ENCODE assay signal across 8 cellular contexts in the genomic region with DNA sequence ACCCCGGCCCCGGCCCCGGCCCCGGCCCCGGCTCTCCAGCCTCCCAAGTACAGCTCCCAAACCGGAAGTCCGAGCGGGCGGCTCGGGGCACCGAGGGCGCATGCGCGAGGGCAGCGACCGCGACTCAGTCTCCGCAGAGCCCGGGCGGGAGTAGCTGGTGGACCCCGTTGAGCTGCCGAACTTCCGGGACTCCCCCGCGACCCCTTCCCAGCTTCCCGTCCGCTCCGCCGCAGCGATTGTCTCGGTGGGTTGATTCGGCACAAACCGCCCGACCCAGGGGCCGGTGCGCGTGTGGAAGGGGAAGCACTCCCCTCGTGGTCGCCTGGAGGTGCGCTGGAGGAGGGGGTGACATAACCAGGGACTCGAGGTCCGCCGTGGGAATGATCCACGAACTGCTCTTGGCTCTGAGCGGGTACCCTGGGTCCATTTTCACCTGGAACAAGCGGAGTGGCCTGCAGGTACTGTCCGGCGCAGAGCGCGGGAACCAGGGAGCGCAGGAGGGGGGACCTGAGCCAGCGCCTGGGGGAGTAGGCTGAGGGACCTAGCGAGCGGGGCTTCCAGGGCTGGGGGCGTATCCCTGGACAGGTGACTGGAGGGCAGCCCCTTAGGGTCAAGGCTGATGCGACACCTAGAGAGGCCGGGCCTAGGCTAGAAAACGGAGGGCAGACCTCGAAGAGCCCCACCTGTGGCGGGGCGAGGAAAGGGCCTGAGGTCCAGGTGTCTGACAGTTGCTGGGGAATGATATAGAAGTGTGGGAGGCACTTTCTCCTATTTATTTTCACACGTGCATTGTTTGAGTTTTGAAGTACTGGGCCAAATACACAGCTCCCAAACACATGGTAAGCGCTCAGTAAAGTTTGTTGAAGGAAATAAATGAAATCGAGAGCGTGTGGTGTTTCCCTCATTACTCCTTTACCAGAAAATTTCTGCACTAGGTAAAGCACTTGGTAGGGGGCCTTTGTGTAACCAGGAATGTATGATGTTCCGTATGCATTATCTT. TPM values are rescaled to one million over a fixed set of nuclear protein-coding genes. Genes with fewer than 3 reads are reported as not detected.
DNase-seq lines count a peak whose midpoint lies in the region; ATAC-seq, FAIRE-seq and TF ChIP-seq lines count a peak whose summit lies in the region.

A gene with protein sequence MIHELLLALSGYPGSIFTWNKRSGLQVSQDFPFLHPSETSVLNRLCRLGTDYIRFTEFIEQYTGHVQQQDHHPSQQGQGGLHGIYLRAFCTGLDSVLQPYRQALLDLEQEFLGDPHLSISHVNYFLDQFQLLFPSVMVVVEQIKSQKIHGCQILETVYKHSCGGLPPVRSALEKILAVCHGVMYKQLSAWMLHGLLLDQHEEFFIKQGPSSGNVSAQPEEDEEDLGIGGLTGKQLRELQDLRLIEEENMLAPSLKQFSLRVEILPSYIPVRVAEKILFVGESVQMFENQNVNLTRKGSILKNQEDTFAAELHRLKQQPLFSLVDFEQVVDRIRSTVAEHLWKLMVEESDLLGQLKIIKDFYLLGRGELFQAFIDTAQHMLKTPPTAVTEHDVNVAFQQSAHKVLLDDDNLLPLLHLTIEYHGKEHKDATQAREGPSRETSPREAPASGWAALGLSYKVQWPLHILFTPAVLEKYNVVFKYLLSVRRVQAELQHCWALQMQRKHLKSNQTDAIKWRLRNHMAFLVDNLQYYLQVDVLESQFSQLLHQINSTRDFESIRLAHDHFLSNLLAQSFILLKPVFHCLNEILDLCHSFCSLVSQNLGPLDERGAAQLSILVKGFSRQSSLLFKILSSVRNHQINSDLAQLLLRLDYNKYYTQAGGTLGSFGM (plus strand): TSS at position 127 of the 1,000 bp plus-strand sequence. CDS start 254 bp downstream, at position 381.
A gene (minus strand): TSS at position 69 of the 1,000 bp plus-strand sequence. CDS start 1,130 bp downstream, outside the sequence.

- CTCF ChIA-PET in HepG2 (lab: Yijun Ruan, JAX; ENCODE audit: low intra/inter-chr PET ratio, low total read pairs) = no interaction called here

- TF ChIP-seq EP300 in HepG2 (IDR thresholded peaks at IDR 0.05; ENCODE audit: low read depth in 2 of 2, low read length in 2 of 2) (no peak), HepG2 (CRISPR knock-in tag; IDR thresholded peaks at IDR 0.05; ENCODE audit: borderline replicate concordance) (no peak)

- TF ChIP-seq RAD21 in HepG2 (CRISPR knock-in tag; IDR thresholded peaks at IDR 0.05) = no peak

- peak; percentile 66 for TF ChIP-seq CTCF in HepG2 (CRISPR knock-in tag; IDR thresholded peaks at IDR 0.05)

- H3K27ac ChIP-seq in HepG2 (ENCODE audit: extremely low read length, insufficient read depth, low read length) = peak within 1 kb of the TSS; percentile 94

- peaks cover 42% of the 10 kb centered on the region for H3K79me2 ChIP-seq in HepG2 (ENCODE audit: insufficient read depth, low read length)

- peak within 1 kb of the TSS; percentile 86 to 98 (median 91) for H3K4me3 ChIP-seq in HepG2 (replicated peaks in 1 of 3; ENCODE audit: insufficient read depth in 1 of 3, low read depth in 2 of 3, low read length in 3 of 3)

- peaks cover 52% of the 10 kb centered on the region for H3K4me1 Mint-ChIP-seq in activated CD4-positive, alpha-beta T cell treated with anti-CD3 and anti-CD28 coated beads, Interleukin-2, amount 10 ng/mL, durations not matched to agents 24 days and 14 days
- peaks cover 52% of the 10 kb centered on the region for H3K4me1 Mint-ChIP-seq in dendritic cell treated with granulocyte-macrophage colony-stimulating factor and Interleukin-4, amounts not matched to agents 40 ng/mL and 50 ng/mL, for 4 days (ENCODE audit: low read depth)

- peak within 1 kb of the TSS; percentile 90 for H3K9ac ChIP-seq in HepG2 (ENCODE audit: insufficient read depth, low read depth, low read length)

- peaks cover 21% of the 10 kb centered on the region for H3K9me3 Mint-ChIP-seq in activated CD4-positive, alpha-beta T cell treated with anti-CD3 and anti-CD28 coated beads, Interleukin-2, amount 10 ng/mL, durations not matched to agents 24 days and 14 days
- H3K9me3 Mint-ChIP-seq in dendritic cell treated with granulocyte-macrophage colony-stimulating factor and Interleukin-4, amounts not matched to agents 40 ng/mL and 50 ng/mL, for 4 days = no peaks in the 10 kb centered on the region

- BruUV-seq in HepG2 (replicated peaks; lab: Mats Ljungman, UMichigan) = TSS peak; percentile 56

- H3K27me3 Mint-ChIP-seq in activated CD4-positive, alpha-beta T cell treated with anti-CD3 and anti-CD28 coated beads, Interleukin-2, amount 10 ng/mL, durations not matched to agents 24 days and 14 days = no peaks in the 10 kb centered on the region
- H3K27me3 Mint-ChIP-seq in dendritic cell treated with granulocyte-macrophage colony-stimulating factor and Interleukin-4, amounts not matched to agents 40 ng/mL and 50 ng/mL, for 4 days = no peaks in the 10 kb centered on the region

- POLR2A ChIA-PET in HepG2 (lab: Yijun Ruan, JAX) = interaction anchor here (0.8 to 1.8 kb wide), 7 partner anchors 10 to 406 kb away, joined by 3 to 16 read pairs (median 3); no protein-coding TSS in a partner anchor

- in situ Hi-C loops in GM18951 (cut with MboI; ENCODE audit: low sequenced_read_pairs, unreplicated experiment) (no loop called here), HepG2 (cut with HindIII; ENCODE audit: extremely low pct_ligation_motif_present, low pct_unique_long_range_greater_than_20kb) (no loop called here)

- H4K20me1 ChIP-seq in HepG2 (ENCODE audit: insufficient read depth, low read length) = peaks cover 7% of the 10 kb centered on the region; the same call in 1 of the 2 replicates

- no peaks in the 10 kb centered on the region for H3K9me3 ChIP-seq in HepG2 (ENCODE audit: low read length)

- FAIRE-seq in HepG2 (lab: Jason Lieb, UNC) = peak; percentile 84

- H3K36me3 ChIP-seq in HepG2 (replicated peaks in 1 of 2; ENCODE audit: control insufficient read depth in 1 of 2, insufficient read depth in 2 of 2, low read length in 2 of 2) = peaks cover 0 to 14% of the 10 kb centered on the region in 2 experiments; a peak in 3 of 5 replicates

- no peaks in the 10 kb centered on the region; a peak in 1 of 5 replicates for H3K27me3 ChIP-seq in HepG2 (ENCODE audit: control insufficient read depth in 1 of 2, insufficient read depth in 2 of 2, low read length in 2 of 2)

- peak within 1 kb of the TSS; percentile 77 for H2AFZ ChIP-seq in HepG2 (ENCODE audit: low read length)

- H3K4me3 Mint-ChIP-seq in activated CD4-positive, alpha-beta T cell treated with anti-CD3 and anti-CD28 coated beads, Interleukin-2, amount 10 ng/mL, durations not matched to agents 24 days and 14 days = peak within 1 kb of the TSS; percentile 94
- peak within 1 kb of the TSS; percentile 94 for H3K4me3 Mint-ChIP-seq in dendritic cell treated with granulocyte-macrophage colony-stimulating factor and Interleukin-4, amounts not matched to agents 40 ng/mL and 50 ng/mL, for 4 days

- ATAC-seq in HG03196 (IDR thresholded peaks at IDR 0.05; ENCODE audit: unreplicated experiment) (peak; percentile 54), HepG2 (peak; percentile 93)

- peaks cover 47% of the 10 kb centered on the region for H3K4me1 ChIP-seq in HepG2 (ENCODE audit: insufficient read depth, low read length)

- TF ChIP-seq POLR2A in GM18951 (IDR thresholded peaks at IDR 0.05; ENCODE audit: extremely low read depth, insufficient read depth, insufficient read length) (peak; percentile 84), HepG2 (IDR thresholded peaks at IDR 0.05; ENCODE audit: insufficient read depth in 1 of 2, low read depth in 2 of 2, low read length in 2 of 2) (peak; percentile 67 to 92)

- intact Hi-C loops in activated CD4-positive, alpha-beta T cell treated with anti-CD3 and anti-CD28 coated beads, Interleukin-2, amount 10 ng/mL, durations not matched to agents 24 days and 14 days (cut with micrococcal nuclease) = no loop called here
- intact Hi-C loops in dendritic cell treated with granulocyte-macrophage colony-stimulating factor and Interleukin-4, amounts not matched to agents 40 ng/mL and 50 ng/mL, for 4 days (cut with micrococcal nuclease) = loop anchor here (5.0 kb wide), 1 partner anchor 39 kb away; a partner anchor contains a TSS
- intact Hi-C loops in HepG2 (cut with micrococcal nuclease; ENCODE audit: unreplicated experiment) = no loop called here

- peaks cover 53% of the 10 kb centered on the region for H3K36me3 Mint-ChIP-seq in activated CD4-positive, alpha-beta T cell treated with anti-CD3 and anti-CD28 coated beads, Interleukin-2, amount 10 ng/mL, durations not matched to agents 24 days and 14 days (ENCODE audit: low read depth)
- peaks cover 51% of the 10 kb centered on the region for H3K36me3 Mint-ChIP-seq in dendritic cell treated with granulocyte-macrophage colony-stimulating factor and Interleukin-4, amounts not matched to agents 40 ng/mL and 50 ng/mL, for 4 days (ENCODE audit: low read depth)

- H3K27ac Mint-ChIP-seq in activated CD4-positive, alpha-beta T cell treated with anti-CD3 and anti-CD28 coated beads, Interleukin-2, amount 10 ng/mL, durations not matched to agents 24 days and 14 days = peak within 1 kb of the TSS; percentile 90
- peak within 1 kb of the TSS; percentile 88 for H3K27ac Mint-ChIP-seq in dendritic cell treated with granulocyte-macrophage colony-stimulating factor and Interleukin-4, amounts not matched to agents 40 ng/mL and 50 ng/mL, for 4 days

- peak within 1 kb of the TSS; percentile 98 for H3K4me2 ChIP-seq in HepG2 (ENCODE audit: low read depth, low read length)

- WGBS in HepG2 (ENCODE audit: low lambda C conversion rate) = under 1% methylated on average over 11 of the region's 66 CpGs

- DNase-seq in AG08396 (ENCODE audit: low spot score) (peak; percentile 98), NCI-H524 treated with DMSO at 0.1 percent for 48 hours (lab: John Stamatoyannopoulos, UW) (peak; percentile 73), HepG2 (ENCODE audit: low spot score) (peak; percentile 83)
- DNase-seq in activated CD4-positive, alpha-beta T cell treated with anti-CD3 and anti-CD28 coated beads, Interleukin-2, amount 10 ng/mL, durations not matched to agents 24 days and 14 days = peak; percentile 95
- DNase-seq in stimulated activated CD4-positive, alpha-beta T cell treated with anti-CD3 and anti-CD28 coated beads, Interleukin-4, amount 100 ng/mL, for 1 hour = peak; percentile 76

RNA-seq across cellular contexts. Expression of the first gene that starts in this region (rescaled TPM):
- 48.0 and 49.6 TPM in 2 replicates for total RNA-seq in activated CD4-positive, alpha-beta T cell treated with anti-CD3 and anti-CD28 coated beads, Interleukin-2, amount 10 ng/mL, durations not matched to agents 24 days and 14 days
- total RNA-seq in HepG2 (2016; rRNA removed; fragmentation: Illumina TruSeq; extraction: Trizol) = 20.5 and 23.7 TPM in 2 replicates
- 13.7 and 14.5 TPM in 2 replicates for total RNA-seq in HepG2 (2016; cell fraction: cytosol; rRNA removed; fragmentation: Illumina TruSeq; extraction: Trizol; ENCODE audit: low read depth)
- 16.0 and 24.8 TPM in 2 replicates for total RNA-seq in HepG2 (2016; cell fraction: insoluble cytoplasmic fraction; rRNA removed; fragmentation: Illumina TruSeq; extraction: Trizol)
- 12.4 and 13.8 TPM in 2 replicates for total RNA-seq in HepG2 (2016; cell fraction: membrane; rRNA removed; fragmentation: Illumina TruSeq; extraction: Trizol)
- total RNA-seq in HepG2 (2016; cell fraction: nucleus; rRNA removed; fragmentation: Illumina TruSeq; extraction: Trizol) = 23.9 and 26.9 TPM in 2 replicates
- polyA plus RNA-seq in HepG2 (2011; rRNA removed) = 15.0 and 15.1 TPM in 2 replicates
- 10.4 and 12.4 TPM in 2 replicates for polyA plus RNA-seq in HepG2 (2011; cell fraction: cytosol; rRNA removed)
- 13.4 TPM in 2 replicates for polyA plus RNA-seq in HepG2 (2011; cell fraction: nucleus; rRNA removed)
- 14.3 and 16.0 TPM in 2 replicates for polyA plus RNA-seq in HepG2 (2012)
- polyA plus RNA-seq in HepG2 (2016; cell fraction: cytosol; fragmentation: Illumina TruSeq; extraction: Trizol; ENCODE audit: low read depth) = 3.2 and 3.3 TPM in 2 replicates
- polyA plus RNA-seq in HepG2 (2016; cell fraction: insoluble cytoplasmic fraction; fragmentation: Illumina TruSeq; extraction: Trizol; ENCODE audit: low read depth) = 27.5 and 28.6 TPM in 2 replicates
- 6.6 and 7.5 TPM in 2 replicates for polyA plus RNA-seq in HepG2 (2016; cell fraction: membrane; fragmentation: Illumina TruSeq; extraction: Trizol; ENCODE audit: low read depth)
- 33.8 and 36.4 TPM in 2 replicates for polyA plus RNA-seq in HepG2 (2016; cell fraction: nucleus; fragmentation: Illumina TruSeq; extraction: Trizol; ENCODE audit: insufficient read depth, low read depth)
- polyA minus RNA-seq in HepG2 (2011; rRNA and poly(A)+ RNA removed; ENCODE audit: low replicate concordance) = 29.1 and 72.0 TPM in 2 replicates
- 21.7 and 23.5 TPM in 2 replicates for polyA minus RNA-seq in HepG2 (2011; cell fraction: cytosol; rRNA and poly(A)+ RNA removed)
- polyA minus RNA-seq in HepG2 (2011; cell fraction: nucleus; rRNA and poly(A)+ RNA removed) = 28.1 and 30.7 TPM in 2 replicates

RNA-seq across cellular contexts. Expression of the second gene that starts in this region (rescaled TPM):
- 30.9 and 32.1 TPM in 2 replicates for total RNA-seq in activated CD4-positive, alpha-beta T cell treated with anti-CD3 and anti-CD28 coated beads, Interleukin-2, amount 10 ng/mL, durations not matched to agents 24 days and 14 days
- total RNA-seq in HepG2 (2016; rRNA removed; fragmentation: Illumina TruSeq; extraction: Trizol) = 25.1 and 27.4 TPM in 2 replicates
- 4.5 and 4.8 TPM in 2 replicates for total RNA-seq in HepG2 (2016; cell fraction: cytosol; rRNA removed; fragmentation: Illumina TruSeq; extraction: Trizol; ENCODE audit: low read depth)
- total RNA-seq in HepG2 (2016; cell fraction: insoluble cytoplasmic fraction; rRNA removed; fragmentation: Illumina TruSeq; extraction: Trizol) = 22.2 and 27.8 TPM in 2 replicates
- total RNA-seq in HepG2 (2016; cell fraction: membrane; rRNA removed; fragmentation: Illumina TruSeq; extraction: Trizol) = 14.1 and 14.5 TPM in 2 replicates
- total RNA-seq in HepG2 (2016; cell fraction: nucleus; rRNA removed; fragmentation: Illumina TruSeq; extraction: Trizol) = 28.4 and 30.2 TPM in 2 replicates
- polyA plus RNA-seq in HepG2 (2011; rRNA removed) = 8.3 and 10.6 TPM in 2 replicates
- 5.1 TPM in 2 replicates for polyA plus RNA-seq in HepG2 (2011; cell fraction: cytosol; rRNA removed)
- 17.8 and 24.3 TPM in 2 replicates for polyA plus RNA-seq in HepG2 (2011; cell fraction: nucleus; rRNA removed)
- 11.3 and 13.3 TPM in 2 replicates for polyA plus RNA-seq in HepG2 (2012)
- 0.95 and 1.2 TPM in 2 replicates for polyA plus RNA-seq in HepG2 (2016; cell fraction: cytosol; fragmentation: Illumina TruSeq; extraction: Trizol; ENCODE audit: low read depth)
- 13.8 and 14.3 TPM in 2 replicates for polyA plus RNA-seq in HepG2 (2016; cell fraction: insoluble cytoplasmic fraction; fragmentation: Illumina TruSeq; extraction: Trizol; ENCODE audit: low read depth)
- 3.3 and 4.1 TPM in 2 replicates for polyA plus RNA-seq in HepG2 (2016; cell fraction: membrane; fragmentation: Illumina TruSeq; extraction: Trizol; ENCODE audit: low read depth)
- polyA plus RNA-seq in HepG2 (2016; cell fraction: nucleus; fragmentation: Illumina TruSeq; extraction: Trizol; ENCODE audit: insufficient read depth, low read depth) = 42.1 and 49.5 TPM in 2 replicates
- polyA minus RNA-seq in HepG2 (2011; rRNA and poly(A)+ RNA removed; ENCODE audit: low replicate concordance) = 11.8 and 17.6 TPM in 2 replicates
- 8.3 and 10.3 TPM in 2 replicates for polyA minus RNA-seq in HepG2 (2011; cell fraction: cytosol; rRNA and poly(A)+ RNA removed)
- polyA minus RNA-seq in HepG2 (2011; cell fraction: nucleus; rRNA and poly(A)+ RNA removed) = 18.5 and 23.0 TPM in 2 replicates

Comparison
In these comparisons a context has a peak if more than half of its experiments do, and no peak if none do; other contexts are left out.
1. Peak in every context shown above with its lines: DNase-seq, ATAC-seq, H3K4me3 ChIP-seq and H3K27ac ChIP-seq.